18 cellular contexts compared by ENCODE assay signal in the genomic region with DNA sequence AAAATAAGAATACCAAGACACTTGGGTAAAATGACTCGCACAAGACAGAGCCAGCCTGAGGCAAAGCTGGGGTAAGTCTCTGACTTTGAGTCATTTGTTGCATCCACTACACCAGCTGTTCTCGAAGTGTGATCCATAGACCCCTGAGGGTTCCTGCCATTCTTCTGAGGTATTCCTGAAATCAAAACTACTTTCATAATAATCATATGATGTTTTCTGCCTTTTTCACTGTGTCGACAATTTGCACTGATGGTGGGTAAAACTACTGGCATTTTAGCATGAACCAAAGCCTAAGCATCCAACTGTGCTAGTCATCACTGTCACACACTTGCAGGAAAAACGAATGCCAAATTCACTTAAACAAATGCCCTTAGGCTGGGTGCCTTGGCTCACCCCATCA.
DNase-seq lines count a peak whose midpoint lies in the region; ATAC-seq, FAIRE-seq and TF ChIP-seq lines count a peak whose summit lies in the region.
"Had no signal": no experiment of that assay in that cellular context is flagged by ENCODE, and none has a peak within 500 bp of the region (broad histone marks: within the 10 kb centered on the region; RNA-seq: fewer than 3 reads in every experiment).

No MANE protein-coding gene starts in this region.

- peaks cover 9% of the 10 kb centered on the region for H3K4me1 Mint-ChIP-seq in activated naive CD4-positive, alpha-beta T cell treated with anti-CD3 and anti-CD28 coated beads for 36 hours (ENCODE audit: low read depth)

- peak; percentile 79 for ATAC-seq in RWPE2 (ENCODE audit: low read depth)
- ATAC-seq: HCT116, left ventricle myocardium superior had no signal

- TF ChIP-seq CTCF in RWPE2 (IDR thresholded peaks at IDR 0.05; ENCODE audit: poor library complexity, severe bottlenecking): no peak

- FAIRE-seq in GM12892 (lab: Jason Lieb, UNC) (no peak), small intestine (lab: Jason Lieb, UNC) (no peak)
- FAIRE-seq: TTC549 had no signal

- DNase-seq in activated naive CD4-positive, alpha-beta T cell treated with anti-CD3 and anti-CD28 coated beads for 36 hours: peak; percentile 28
- DNase-seq in activated naive CD4-positive, alpha-beta T cell treated with Interleukin-2 at 50 U/mL for 16 hours: no peak
- no peak for DNase-seq in RWPE2 (ENCODE audit: low spot score)
- peak; percentile 60 for DNase-seq in fibroblast of peridontal ligament (ENCODE audit: extremely low read depth)
- DNase-seq in GM12892 (ENCODE audit: insufficient read length): no peak
- no peak for DNase-seq in small intestine
- no peak for DNase-seq in SKM-1 (lab: John Stamatoyannopoulos, UW; ENCODE audit: unreplicated experiment)
- DNase-seq: activated CD8-positive, alpha-beta memory T cell treated with anti-CD3 and anti-CD28 coated beads for 24 hours; activated naive CD4-positive, alpha-beta T cell; COR-L47; left ventricle myocardium superior; NCI-H2107; stimulated activated naive CD4-positive, alpha-beta T cell had no signal

- H3K36me3 Mint-ChIP-seq in activated naive CD4-positive, alpha-beta T cell treated with anti-CD3 and anti-CD28 coated beads for 36 hours (ENCODE audit: low read depth): no peaks in the 10 kb centered on the region

- CTCF ChIA-PET in activated naive CD4-positive, alpha-beta T cell treated with anti-CD3 and anti-CD28 coated beads for 36 hours (lab: Charles Lee): no interaction called here

- H3K4me1 ChIP-seq in RWPE2 (ENCODE audit: insufficient read depth, poor library complexity, severe bottlenecking) (no peaks in the 10 kb centered on the region), small intestine (ENCODE audit: control insufficient read depth in 2 of 2, insufficient read depth in 1 of 2, low read depth in 1 of 2, low read length in 1 of 2) (peaks cover 0 to 4% of the 10 kb centered on the region in 2 donors)

- intact Hi-C loops in activated naive CD4-positive, alpha-beta T cell treated with anti-CD3 and anti-CD28 coated beads for 36 hours (cut with micrococcal nuclease): no loop called here

- H3K4me3 Mint-ChIP-seq in activated naive CD4-positive, alpha-beta T cell treated with anti-CD3 and anti-CD28 coated beads for 36 hours: no peak overlapping the region
- H3K4me3 Mint-ChIP-seq: nephron had no signal

- no peak overlapping the region for H3K27ac ChIP-seq in RWPE2 (ENCODE audit: poor library complexity, severe bottlenecking)
- H3K27ac ChIP-seq in temporal lobe (ENCODE audit: low read depth, low read length): peak overlapping the region; percentile 95
- H3K27ac ChIP-seq in small intestine (ENCODE audit: low read depth in 1 of 2, low read length in 1 of 2): no peak overlapping the region
- H3K27ac ChIP-seq: epithelial cell of prostate had no signal

- no peaks in the 10 kb centered on the region for H3K9me3 Mint-ChIP-seq in activated naive CD4-positive, alpha-beta T cell treated with anti-CD3 and anti-CD28 coated beads for 36 hours
- H3K9me3 Mint-ChIP-seq: nephron had no signal

- H3K27ac Mint-ChIP-seq in activated naive CD4-positive, alpha-beta T cell treated with anti-CD3 and anti-CD28 coated beads for 36 hours: no peak overlapping the region
- H3K27ac Mint-ChIP-seq: nephron had no signal

- H3K36me3 ChIP-seq in RWPE2 (ENCODE audit: low read depth): no peaks in the 10 kb centered on the region
- H3K36me3 ChIP-seq in small intestine (ENCODE audit: control insufficient read depth in 2 of 2, insufficient read depth in 2 of 2, low read length in 2 of 2): no peaks in the 10 kb centered on the region

- H3K9me3 ChIP-seq in RWPE2 (ENCODE audit: severe bottlenecking): no peaks in the 10 kb centered on the region
- no peaks in the 10 kb centered on the region for H3K9me3 ChIP-seq in small intestine (ENCODE audit: control insufficient read depth, low read depth)

- 89 to 99% (median 89%) methylated on average over 4 of the region's 4 CpGs for WGBS in small intestine, 3 donors

- H3K4me3 ChIP-seq in RWPE2 (ENCODE audit: severe bottlenecking): no peak overlapping the region
- H3K4me3 ChIP-seq in small intestine (ENCODE audit: low read depth in 1 of 2, low read length in 2 of 2): no peak overlapping the region

- no peaks in the 10 kb centered on the region for H3K27me3 Mint-ChIP-seq in activated naive CD4-positive, alpha-beta T cell treated with anti-CD3 and anti-CD28 coated beads for 36 hours (ENCODE audit: low read depth)

- no peaks in the 10 kb centered on the region for H3K27me3 ChIP-seq in RWPE2 (ENCODE audit: insufficient read depth, poor library complexity, severe bottlenecking)
- no peaks in the 10 kb centered on the region for H3K27me3 ChIP-seq in small intestine (ENCODE audit: control insufficient read depth in 2 of 2, insufficient read depth in 2 of 2, low read length in 2 of 2)

- no peak for TF ChIP-seq POLR2A in GM12892 (IDR thresholded peaks at IDR 0.05; ENCODE audit: low read depth, low read length)

Comparison
In these comparisons a context has a peak if more than half of its experiments do, and no peak if none do; other contexts are left out.
1. DNase-seq: peak in activated naive CD4-positive, alpha-beta T cell treated with anti-CD3 and anti-CD28 coated beads for 36 hours (single experiment) and fibroblast of peridontal ligament (single experiment); none in activated naive CD4-positive, alpha-beta T cell treated with Interleukin-2 at 50 U/mL for 16 hours (single experiment), RWPE2 (single experiment), GM12892 (single experiment), small intestine (single experiment) and SKM-1 (single experiment).